Comparison of ENCODE assay signal across 1 cellular context in the genomic region with DNA sequence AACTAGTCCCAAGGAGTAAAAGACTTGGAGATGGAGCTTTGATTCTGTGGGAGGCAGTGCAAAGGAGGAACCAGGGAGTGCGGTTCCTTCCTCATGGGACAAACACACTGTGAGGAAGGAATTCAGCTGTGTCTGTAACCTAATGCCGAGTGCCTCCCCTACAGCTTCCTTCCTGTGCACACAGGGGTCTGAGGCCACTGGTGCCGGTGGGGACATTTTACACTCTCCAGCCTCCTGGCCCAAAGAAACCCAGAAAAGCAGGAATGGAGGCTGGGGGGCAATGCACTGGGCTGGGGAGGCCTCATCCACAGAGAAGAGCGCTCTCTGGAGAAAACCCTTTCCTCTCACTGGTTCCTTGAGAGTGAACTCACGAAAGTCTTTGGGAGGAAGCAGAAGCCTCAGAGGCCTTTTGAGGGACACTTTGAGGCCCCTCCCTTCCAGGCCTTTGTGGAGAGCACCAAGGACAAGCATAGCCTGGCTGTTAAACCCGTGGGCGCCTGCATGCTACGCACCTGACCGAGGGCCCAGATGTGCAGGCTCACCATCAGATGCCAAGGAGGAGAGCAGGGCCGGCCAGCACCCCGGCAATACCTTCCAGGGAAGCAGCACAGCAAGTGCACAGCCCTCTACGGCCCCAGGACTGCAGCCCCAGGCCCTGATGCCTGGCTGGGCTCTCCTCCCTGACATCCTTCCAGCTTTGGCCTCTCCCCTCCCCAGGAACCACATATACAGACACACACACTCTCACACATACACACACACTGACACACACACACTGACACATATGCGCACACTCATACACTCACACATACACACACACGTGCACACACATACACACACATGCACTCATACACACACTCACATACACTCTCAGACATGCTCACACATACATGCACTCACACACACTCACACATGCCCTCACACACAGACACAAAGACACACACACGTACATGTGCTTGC.
TF ChIP-seq lines count a peak whose summit lies in the region.

No MANE protein-coding gene starts in this region.

TF ChIP-seq in H1, 55 proteins besides CTCF, POLR2A, EP300 and RAD21:
- no peak for TF ChIP-seq GTF2F1 (IDR thresholded peaks at IDR 0.05; ENCODE audit: borderline replicate concordance, low read depth, low read length)
- TF ChIP-seq POLR2AphosphoS5 (IDR thresholded peaks at IDR 0.05; ENCODE audit: low read depth, low read length) = no peak
- TF ChIP-seq TBP (IDR thresholded peaks at IDR 0.05; ENCODE audit: low read depth, low read length) = no peak
- TF ChIP-seq BACH1 (IDR thresholded peaks at IDR 0.05; ENCODE audit: low read length) = no peak
- no peak for TF ChIP-seq SIRT6 (IDR thresholded peaks at IDR 0.05; ENCODE audit: low read length)
- TF ChIP-seq PHF8 (conservative IDR thresholded peaks at IDR 0.05; ENCODE audit: low read depth, low read length) = no peak
- TF ChIP-seq RXRA (IDR thresholded peaks at IDR 0.05; ENCODE audit: insufficient read depth, low read depth, low read length) = no peak
- TF ChIP-seq BCL11A (IDR thresholded peaks at IDR 0.05; ENCODE audit: low read depth in 2 of 2, low read length in 2 of 2) = no peak
